Comparison of ENCODE assay signal across 16 cellular contexts in genomic region chr13:98987275-98987674, GRCh38.
"Had no signal": no experiment of that assay in that cellular context is flagged by ENCODE, and none has a peak within 500 bp of the region (broad histone marks: within the 10 kb centered on the region; RNA-seq: fewer than 3 reads in every experiment).

No MANE protein-coding gene starts in this region.

- H3K36me3 ChIP-seq: heart left ventricle, neutrophil, sigmoid colon had no signal

- DNase-seq: cortex of kidney; dorsolateral prefrontal cortex; effector CD8-positive, alpha-beta T cell; heart left ventricle; hippocampal formation; left colon; left ventricle myocardium superior; mesenchymal stem cell; naive B cell; sigmoid colon; stimulated activated naive CD4-positive, alpha-beta T cell treated with Interleukin-2 at 50 U/mL for 16 hours had no signal

- ATAC-seq: esophagus mucosa, left colon, left ventricle myocardium superior had no signal

- H3K27ac ChIP-seq: dorsolateral prefrontal cortex, neutrophil, sigmoid colon, skin epidermis had no signal

- H3K9me3 Mint-ChIP-seq: naive B cell, type B pancreatic cell had no signal

- H3K27ac Mint-ChIP-seq: type B pancreatic cell had no signal

- H3K27me3 Mint-ChIP-seq: type B pancreatic cell had no signal

- H3K27me3 ChIP-seq: dorsolateral prefrontal cortex, heart left ventricle, sigmoid colon had no signal

- H3K4me3 Mint-ChIP-seq: naive B cell, type B pancreatic cell had no signal

- H3K4me3 ChIP-seq: dorsolateral prefrontal cortex, heart left ventricle, lung, sigmoid colon, skin epidermis had no signal

- H3K9me3 ChIP-seq: heart left ventricle, neutrophil, sigmoid colon had no signal

- H3K36me3 Mint-ChIP-seq: type B pancreatic cell had no signal
